ENCODE assay signal across 12 cellular contexts in genomic region chr4:174592985-174593335, GRCh38.
DNase-seq lines count a peak whose midpoint lies in the region; ATAC-seq and TF ChIP-seq lines count a peak whose summit lies in the region.
"Had no signal": no experiment of that assay in that cellular context is flagged by ENCODE, and none has a peak within 500 bp of the region (broad histone marks: within the 10 kb centered on the region; RNA-seq: fewer than 3 reads in every experiment).

No MANE protein-coding gene starts in this region.

- H3K4me1 ChIP-seq in adipocyte (ENCODE audit: control insufficient read depth, insufficient read depth, low read length): peaks cover 10% of the 10 kb centered on the region
- H3K4me1 ChIP-seq in mucosa of descending colon (ENCODE audit: low read depth): no peaks in the 10 kb centered on the region

- H3K4me3 ChIP-seq in adipocyte (ENCODE audit: low read length) (no peak overlapping the region), kidney epithelial cell (ENCODE audit: low read depth, low read length) (no peak overlapping the region), mucosa of descending colon (no peak overlapping the region)

- H3K36me3 ChIP-seq in adipocyte (ENCODE audit: control insufficient read depth, insufficient read depth, low read length, severe bottlenecking): no peaks in the 10 kb centered on the region
- no peaks in the 10 kb centered on the region for H3K36me3 ChIP-seq in kidney epithelial cell (ENCODE audit: control insufficient read depth, insufficient read depth, low read length)
- H3K36me3 ChIP-seq in mucosa of descending colon (ENCODE audit: low read depth): no peaks in the 10 kb centered on the region

- H3K27me3 ChIP-seq in adipocyte (replicated peaks; ENCODE audit: control insufficient read depth, insufficient read depth, low read length) (no peaks in the 10 kb centered on the region), kidney epithelial cell (ENCODE audit: control insufficient read depth, insufficient read depth, low read length) (no peaks in the 10 kb centered on the region)

- no peak overlapping the region for H3K9ac ChIP-seq in adipocyte (ENCODE audit: low read length)

- intact Hi-C loops in mucosa of descending colon (cut with DNase I, micrococcal nuclease): no loop called here

- ATAC-seq in HG02798 (IDR thresholded peaks at IDR 0.05; ENCODE audit: poor library complexity, unreplicated experiment) (no peak), mucosa of descending colon (no peak)

- no peak for TF ChIP-seq CTCF in kidney epithelial cell (IDR thresholded peaks at IDR 0.05; ENCODE audit: insufficient read depth, low read length, poor library complexity, severe bottlenecking)
- no peak for TF ChIP-seq CTCF in mucosa of descending colon (IDR thresholded peaks at IDR 0.05)

- peak; percentile 82 for DNase-seq in AG20443 (ENCODE audit: low spot score)
- peak; percentile 79 to 80 for DNase-seq in Kasumi-1 (lab: John Stamatoyannopoulos, UW)
- peak; percentile 56 for DNase-seq in adipocyte (ENCODE audit: low read depth)
- peak; percentile 42 for DNase-seq in kidney epithelial cell (ENCODE audit: low read depth)
- DNase-seq in T1000 (lab: John Stamatoyannopoulos, UW): no peak
- no peak for DNase-seq in mucosa of descending colon
- no peak for DNase-seq in activated naive CD4-positive, alpha-beta T cell (lab: John Stamatoyannopoulos, UW)
- DNase-seq: activated T-cell treated with anti-CD3 and anti-CD28 coated beads, Interleukin-2, amount 50 U/mL, for 48 hours; effector CD8-positive, alpha-beta T cell; kidney; retina had no signal

- H3K9me3 ChIP-seq in adipocyte (ENCODE audit: control insufficient read depth, low read length): no peaks in the 10 kb centered on the region
- no peaks in the 10 kb centered on the region for H3K9me3 ChIP-seq in mucosa of descending colon

Comparison
In these comparisons a context has a peak if more than half of its experiments do, and no peak if none do; other contexts are left out.
1. DNase-seq: peak in AG20443 (single experiment), Kasumi-1 (2 of 2), adipocyte (single experiment) and kidney epithelial cell (single experiment); none in T1000 (single experiment), mucosa of descending colon (0 of 3) and activated naive CD4-positive, alpha-beta T cell (0 of 4).